25 cellular contexts compared by ENCODE assay signal in the genomic region with DNA sequence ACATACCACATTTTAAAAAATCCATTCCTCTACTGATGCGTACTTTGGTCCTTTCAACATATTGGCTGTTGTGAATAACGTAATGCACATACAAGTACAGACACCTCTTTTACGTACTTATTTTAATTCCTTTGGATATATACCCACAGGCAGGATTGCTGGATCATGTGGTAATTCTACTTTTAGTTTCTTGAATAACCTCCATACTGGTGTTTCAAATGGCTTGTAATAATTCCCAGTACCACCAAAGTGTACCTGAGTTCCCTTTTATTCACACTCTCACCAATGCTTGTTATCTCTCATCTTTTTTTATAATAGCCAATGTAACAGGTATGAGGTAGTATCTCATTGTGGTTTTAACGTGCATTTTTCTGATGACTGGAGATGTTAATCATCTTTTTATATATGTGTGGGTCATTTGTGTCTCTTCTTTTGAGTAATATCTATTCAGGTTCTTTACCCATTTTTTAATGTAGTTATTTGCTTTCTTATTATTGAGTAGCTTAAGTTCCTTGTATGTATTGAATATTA.
A peak's percentile ranks its signal among the peaks of the same experiment; 100 is the strongest.
DNase-seq lines count a peak whose midpoint lies in the region; ATAC-seq, FAIRE-seq and TF ChIP-seq lines count a peak whose summit lies in the region.
"Had no signal": no experiment of that assay in that cellular context is flagged by ENCODE, and none has a peak within 500 bp of the region (broad histone marks: within the 10 kb centered on the region; RNA-seq: fewer than 3 reads in every experiment).

No MANE protein-coding gene starts in this region.

- DNase-seq in mammary epithelial cell (peak; percentile 62), MCF 10A (ENCODE audit: unreplicated experiment) (no peak), epithelial cell of esophagus (ENCODE audit: low read depth) (peak; percentile 17), keratinocyte (ENCODE audit: low read depth, low spot score) (no peak), upper lobe of right lung (no peak)
- no peak for DNase-seq in CD8-positive, alpha-beta T cell
- DNase-seq: 8988T; ACHN; AML-193; BE2C; Calu3; CD4-positive, alpha-beta T cell; COR-L47; DMS53; DMS79 treated with DMSO at 0.1 percent for 48 hours; GF-D8; GOT3; HFFc6 had no signal

- no peaks in the 10 kb centered on the region for H3K4me1 ChIP-seq in mammary epithelial cell (ENCODE audit: insufficient read depth, low read length)
- H3K4me1 ChIP-seq in keratinocyte (ENCODE audit: control insufficient read depth, extremely low read depth, insufficient read depth, low read length) = peaks cover 13% of the 10 kb centered on the region
- H3K4me1 ChIP-seq in CD8-positive, alpha-beta T cell (ENCODE audit: insufficient read depth, low read length) = no peaks in the 10 kb centered on the region
- H3K4me1 ChIP-seq in upper lobe of right lung = no peaks in the 10 kb centered on the region
- H3K4me1 ChIP-seq: A549; BE2C; BLaER1 treated with 17β-estradiol and CSF1 and Interleukin-3, amounts not matched to agents 10 nM and 100 nM; HAP-1 had no signal

- H3K36me3 Mint-ChIP-seq in MCF 10A (ENCODE audit: insufficient read depth, unreplicated experiment) = no peaks in the 10 kb centered on the region
- no peaks in the 10 kb centered on the region for H3K36me3 Mint-ChIP-seq in CD8-positive, alpha-beta T cell
- H3K36me3 Mint-ChIP-seq: CD14-positive monocyte had no signal

- TF ChIP-seq CTCF in mammary epithelial cell (conservative IDR thresholded peaks at IDR 0.05 in 1 of 2, IDR thresholded peaks at IDR 0.05 in 1 of 2; ENCODE audit: extremely low read depth in 1 of 2, insufficient read depth in 1 of 2, low read depth in 1 of 2, low read length in 2 of 2) = no peak
- no peak for TF ChIP-seq CTCF in MCF 10A (IDR thresholded peaks at IDR 0.05; ENCODE audit: unreplicated experiment)
- TF ChIP-seq CTCF in epithelial cell of esophagus (IDR thresholded peaks at IDR 0.05; ENCODE audit: insufficient read depth, low read depth, low read length, missing control alignments) = no peak
- TF ChIP-seq CTCF in keratinocyte (optimal IDR thresholded peaks at IDR 0.05 in 1 of 3, IDR thresholded peaks at IDR 0.05 in 1 of 3, conservative IDR thresholded peaks at IDR 0.05 in 1 of 3; ENCODE audit: extremely low read depth in 1 of 3, insufficient read depth in 2 of 3, low read length in 3 of 3) = no peak
- TF ChIP-seq CTCF in CD8-positive, alpha-beta T cell (IDR thresholded peaks at IDR 0.05) = no peak
- no peak for TF ChIP-seq CTCF in upper lobe of right lung (IDR thresholded peaks at IDR 0.05)

- CTCF ChIA-PET in mammary epithelial cell (lab: Charles Lee; ENCODE audit: low non-redundant PET) = no interaction called here
- CTCF ChIA-PET in MCF 10A (lab: Yijun Ruan, JAX) = interaction anchor here (0.6 kb wide), 1 partner anchor 1439 kb away, joined by 3 read pairs; no protein-coding TSS in a partner anchor
- CTCF ChIA-PET in CD8-positive, alpha-beta T cell (lab: Charles Lee) = interaction anchor here (1.2 kb wide), 1 partner anchor 11 kb away, joined by 3 read pairs; no protein-coding TSS in a partner anchor

- peaks cover 2% of the 10 kb centered on the region for H3K9me3 Mint-ChIP-seq in MCF 10A (ENCODE audit: unreplicated experiment)
- no peaks in the 10 kb centered on the region for H3K9me3 Mint-ChIP-seq in CD8-positive, alpha-beta T cell
- H3K9me3 Mint-ChIP-seq: HFFc6 had no signal

- H3K27me3 ChIP-seq in mammary epithelial cell (ENCODE audit: insufficient read depth, low read length) (no peaks in the 10 kb centered on the region), keratinocyte (ENCODE audit: control insufficient read depth, extremely low read depth, insufficient read depth, low read length) (no peaks in the 10 kb centered on the region), upper lobe of right lung (no peaks in the 10 kb centered on the region)
- H3K27me3 ChIP-seq in CD8-positive, alpha-beta T cell (ENCODE audit: insufficient read depth, low read length) = no peaks in the 10 kb centered on the region
- H3K27me3 ChIP-seq: BE2C; BLaER1 treated with 17β-estradiol and CSF1 and Interleukin-3, amounts not matched to agents 10 nM and 100 nM had no signal

- in situ Hi-C loops in mammary epithelial cell (cut with MboI; ENCODE audit: low sequenced_read_pairs in 2 of 2) = no loop called here

- no peaks in the 10 kb centered on the region for H3K4me1 Mint-ChIP-seq in MCF 10A (ENCODE audit: insufficient read depth, unreplicated experiment)
- H3K4me1 Mint-ChIP-seq in CD8-positive, alpha-beta T cell (ENCODE audit: low read depth) = no peaks in the 10 kb centered on the region
- H3K4me1 Mint-ChIP-seq: CD14-positive monocyte had no signal

- H3K36me3 ChIP-seq in mammary epithelial cell (ENCODE audit: insufficient read depth, low read length) (no peaks in the 10 kb centered on the region), keratinocyte (ENCODE audit: control insufficient read depth in 2 of 2, extremely low read depth in 1 of 2, insufficient read depth in 2 of 2, low read length in 2 of 2) (no peaks in the 10 kb centered on the region), upper lobe of right lung (no peaks in the 10 kb centered on the region)
- H3K36me3 ChIP-seq in CD8-positive, alpha-beta T cell (ENCODE audit: insufficient read depth, low read length) = no peaks in the 10 kb centered on the region
- H3K36me3 ChIP-seq: BE2C; BLaER1 treated with 17β-estradiol and CSF1 and Interleukin-3, amounts not matched to agents 10 nM and 100 nM; HAP-1 had no signal

- intact Hi-C loops in mammary epithelial cell (cut with micrococcal nuclease) (no loop called here), MCF 10A (cut with micrococcal nuclease) (no loop called here), upper lobe of right lung (cut with DNase I) (no loop called here)
- intact Hi-C loops in CD8-positive, alpha-beta T cell (cut with DNase I, micrococcal nuclease) = no loop called here

- H3K27me3 Mint-ChIP-seq in MCF 10A (ENCODE audit: insufficient read depth, unreplicated experiment) = no peaks in the 10 kb centered on the region
- H3K27me3 Mint-ChIP-seq in CD8-positive, alpha-beta T cell (ENCODE audit: low read depth) = peaks cover 7% of the 10 kb centered on the region

- H3K79me2 ChIP-seq in mammary epithelial cell (ENCODE audit: insufficient read depth, low read length) = no peaks in the 10 kb centered on the region
- H3K79me2 ChIP-seq in keratinocyte (ENCODE audit: control insufficient read depth, insufficient read depth, low read length) = no peaks in the 10 kb centered on the region

- H3K27ac Mint-ChIP-seq in MCF 10A (ENCODE audit: low read depth, unreplicated experiment) = no peak overlapping the region
- H3K27ac Mint-ChIP-seq in CD8-positive, alpha-beta T cell = no peak overlapping the region
- H3K27ac Mint-ChIP-seq: CD4-positive, alpha-beta T cell; HFFc6 had no signal

- BruUV-seq in mammary epithelial cell (replicated peaks; lab: Mats Ljungman, UMichigan) = no TSS peak
- no TSS peak for BruUV-seq in MCF 10A (replicated peaks; lab: Mats Ljungman, UMichigan)

- dilution Hi-C loops in mammary epithelial cell (cut with HindIII; ENCODE audit: low sequenced_read_pairs) = no loop called here
- dilution Hi-C loops in keratinocyte (cut with MboI; ENCODE audit: extremely low pct_ligation_motif_present, low sequenced_read_pairs) = no loop called here

- H3K4me3 ChIP-seq in mammary epithelial cell (replicated peaks in 1 of 3; ENCODE audit: insufficient read depth in 1 of 3, low read depth in 2 of 3, low read length in 3 of 3) = no peak overlapping the region
- no peak overlapping the region for H3K4me3 ChIP-seq in epithelial cell of esophagus (ENCODE audit: low read length)
- H3K4me3 ChIP-seq in keratinocyte (ENCODE audit: control insufficient read depth in 2 of 3, extremely low read depth in 1 of 3, insufficient read depth in 2 of 3, low read depth in 1 of 3, low read length in 3 of 3) = peak overlapping the region in 1 of 3 experiments; percentile 22
- H3K4me3 ChIP-seq in CD8-positive, alpha-beta T cell (ENCODE audit: low read depth, low read length) = no peak overlapping the region
- no peak overlapping the region for H3K4me3 ChIP-seq in upper lobe of right lung
- H3K4me3 ChIP-seq: A549; BLaER1 treated with 17β-estradiol and CSF1 and Interleukin-3, amounts not matched to agents 10 nM and 100 nM; HAP-1 had no signal

- H4K20me1 ChIP-seq in mammary epithelial cell (ENCODE audit: insufficient read depth, low read length) = no peaks in the 10 kb centered on the region
- no peaks in the 10 kb centered on the region for H4K20me1 ChIP-seq in keratinocyte (ENCODE audit: control insufficient read depth, extremely low read depth, insufficient read depth, low read length)
- H4K20me1 ChIP-seq: BLaER1 treated with 17β-estradiol and CSF1 and Interleukin-3, amounts not matched to agents 10 nM and 100 nM had no signal

- 63% methylated on average over 4 of the region's 4 CpGs for WGBS in mammary epithelial cell (ENCODE audit: low coverage, missing lambda C conversion rate)

- no peak overlapping the region for H3K9ac ChIP-seq in mammary epithelial cell (ENCODE audit: insufficient read depth, low read length)
- no peak overlapping the region for H3K9ac ChIP-seq in keratinocyte (ENCODE audit: control insufficient read depth, extremely low read depth, insufficient read depth, low read length)
- H3K9ac ChIP-seq: BLaER1 treated with 17β-estradiol and CSF1 and Interleukin-3, amounts not matched to agents 10 nM and 100 nM had no signal

- ATAC-seq in CD8-positive, alpha-beta T cell = no peak
- ATAC-seq in upper lobe of right lung = no peak
- ATAC-seq: A549 had no signal

- H3K4me2 ChIP-seq in mammary epithelial cell (ENCODE audit: insufficient read depth, low read depth, low read length) = no peak overlapping the region
- peak overlapping the region; percentile 25 for H3K4me2 ChIP-seq in keratinocyte (ENCODE audit: control insufficient read depth, extremely low read depth, insufficient read depth, low read depth, low read length)
- H3K4me2 ChIP-seq: A549; BLaER1 treated with 17β-estradiol and CSF1 and Interleukin-3, amounts not matched to agents 10 nM and 100 nM had no signal

- FAIRE-seq in keratinocyte (lab: Jason Lieb, UNC) = no peak
- FAIRE-seq: A549, GM12891, GM18507, H54 had no signal

- no peaks in the 10 kb centered on the region for H3K9me1 ChIP-seq in keratinocyte (ENCODE audit: control insufficient read depth, extremely low read depth, insufficient read depth, low read length)

- no peak overlapping the region for H3K27ac ChIP-seq in mammary epithelial cell (ENCODE audit: insufficient read depth, low read depth, low read length)
- H3K27ac ChIP-seq in keratinocyte (ENCODE audit: control insufficient read depth, insufficient read depth, low read length) = no peak overlapping the region
- H3K27ac ChIP-seq in CD8-positive, alpha-beta T cell (ENCODE audit: low read depth, low read length) = no peak overlapping the region
- H3K27ac ChIP-seq in upper lobe of right lung = no peak overlapping the region
- H3K27ac ChIP-seq: A549; BLaER1 treated with 17β-estradiol and CSF1 and Interleukin-3, amounts not matched to agents 10 nM and 100 nM had no signal

- H2AFZ ChIP-seq in mammary epithelial cell (ENCODE audit: low read depth, low read length) = no peak overlapping the region
- H2AFZ ChIP-seq in keratinocyte (ENCODE audit: control insufficient read depth, low read length) = peak overlapping the region; percentile 48

- H3K9me3 ChIP-seq in mammary epithelial cell (replicated peaks; ENCODE audit: insufficient read depth, low read length) (peaks cover 5% of the 10 kb centered on the region), keratinocyte (ENCODE audit: control insufficient read depth, low read depth, low read length) (no peaks in the 10 kb centered on the region), upper lobe of right lung (no peaks in the 10 kb centered on the region)
- H3K9me3 ChIP-seq in CD8-positive, alpha-beta T cell (ENCODE audit: low read length) = no peaks in the 10 kb centered on the region
- H3K9me3 ChIP-seq: A549, BE2C, HAP-1 had no signal

- POLR2A ChIA-PET in MCF 10A (lab: Yijun Ruan, JAX) = no interaction called here
- POLR2A ChIA-PET in CD8-positive, alpha-beta T cell (lab: Charles Lee) = no interaction called here

- H3K4me3 Mint-ChIP-seq in MCF 10A (ENCODE audit: unreplicated experiment) = no peak overlapping the region
- H3K4me3 Mint-ChIP-seq in CD8-positive, alpha-beta T cell = no peak overlapping the region
- H3K4me3 Mint-ChIP-seq: CD14-positive monocyte; CD4-positive, alpha-beta T cell; HFFc6 had no signal

Comparison
In these comparisons a context has a peak if more than half of its experiments do, and no peak if none do; other contexts are left out.
1. DNase-seq: peak in mammary epithelial cell (single experiment) and epithelial cell of esophagus (single experiment); none in MCF 10A (single experiment), keratinocyte (single experiment), CD8-positive, alpha-beta T cell (0 of 7) and upper lobe of right lung (single experiment).